In genomic region chr21:41916888-41917433, GRCh38 we compare ENCODE assay signal across 1 cellular context.
TF ChIP-seq lines count a peak whose summit lies in the region.

No MANE protein-coding gene starts in this region.

TF ChIP-seq in GM12878, 131 proteins besides CTCF, POLR2A, EP300 and RAD21 (continued from another document):
- TF ChIP-seq E2F8 (IDR thresholded peaks at IDR 0.05; ENCODE audit: low read depth, partially characterized antibody) (no peak), IRF3 (IDR thresholded peaks at IDR 0.05) (no peak), POLR2AphosphoS2 (IDR thresholded peaks at IDR 0.05; ENCODE audit: low read depth, low read length) (no peak), RELA (IDR thresholded peaks at IDR 0.05; ENCODE audit: borderline replicate concordance, partially characterized antibody) (no peak), YBX1 (IDR thresholded peaks at IDR 0.05) (no peak), CHD4 (IDR thresholded peaks at IDR 0.05) (no peak), MTA2 (IDR thresholded peaks at IDR 0.05; ENCODE audit: low read depth) (no peak), HCFC1 (IDR thresholded peaks at IDR 0.05; ENCODE audit: low read length) (no peak), TCF7 (IDR thresholded peaks at IDR 0.05; ENCODE audit: borderline replicate concordance) (no peak), WRNIP1 (IDR thresholded peaks at IDR 0.05; ENCODE audit: borderline replicate concordance, low read depth, low read length) (no peak)
TF ChIP-seq in GM12878: peak in this region for 0.
